ENCODE assay signal across 12 cellular contexts in the genomic region with DNA sequence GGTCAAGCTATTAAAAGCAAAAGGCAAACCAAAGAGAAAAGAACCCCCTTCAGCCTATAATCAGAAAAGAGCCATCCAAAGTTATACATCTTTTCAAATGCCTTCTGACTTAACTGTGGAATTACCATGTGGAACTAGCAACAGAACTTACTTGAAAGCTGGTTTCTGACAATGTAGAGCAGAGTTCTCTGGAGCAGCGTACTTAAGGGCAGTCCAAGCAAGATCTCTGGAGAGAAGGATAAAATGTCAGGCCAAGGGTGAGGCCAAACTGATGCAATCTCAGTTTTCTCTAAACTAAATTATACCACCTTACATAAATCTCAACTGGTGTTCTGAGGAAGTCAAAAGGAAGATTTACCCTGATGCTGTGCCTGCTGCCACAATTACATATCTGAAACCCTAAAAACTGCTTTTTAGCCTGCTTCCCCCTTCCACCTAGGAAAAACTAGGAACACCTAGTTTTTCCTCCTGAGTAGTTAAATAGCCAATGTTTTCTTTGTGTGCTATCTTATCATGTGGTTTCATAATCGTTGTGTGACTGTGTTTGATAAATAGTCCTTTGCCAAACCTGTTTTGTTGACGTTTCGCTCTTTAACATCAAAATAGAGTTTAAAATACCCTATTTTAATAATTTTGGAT. TPM values are rescaled to one million over a fixed set of nuclear protein-coding genes. Genes with fewer than 3 reads are reported as not detected.
DNase-seq lines count a peak whose midpoint lies in the region; ATAC-seq and TF ChIP-seq lines count a peak whose summit lies in the region.
"Had no signal": no experiment of that assay in that cellular context is flagged by ENCODE, and none has a peak within 500 bp of the region (broad histone marks: within the 10 kb centered on the region; RNA-seq: fewer than 3 reads in every experiment).

No MANE protein-coding gene starts in this region.

- H3K9me3 ChIP-seq in body of pancreas (no peaks in the 10 kb centered on the region), liver (ENCODE audit: control insufficient read depth in 4 of 4, low read length in 3 of 4) (no peaks in the 10 kb centered on the region)

- no peak for TF ChIP-seq CTCF in body of pancreas (IDR thresholded peaks at IDR 0.05)
- TF ChIP-seq CTCF in liver (IDR thresholded peaks at IDR 0.05; ENCODE audit: low read depth, low read length, missing input control) = no peak

- TF ChIP-seq POLR2A in body of pancreas (IDR thresholded peaks at IDR 0.05) = no peak

- no peak for DNase-seq in stimulated activated naive CD8-positive, alpha-beta T cell treated with anti-CD3 and anti-CD28 coated beads, Interleukin-15, amount 100 ng/mL, for 72 hours
- no peak for DNase-seq in body of pancreas
- DNase-seq in NCI-H187 treated with DMSO at 0.1 percent for 48 hours (lab: John Stamatoyannopoulos, UW) = no peak
- DNase-seq in islet precursor cell = no peak
- DNase-seq in NCI-H748 (lab: John Stamatoyannopoulos, UW; ENCODE audit: unreplicated experiment) = no peak
- DNase-seq: activated CD4-positive, alpha-beta T cell treated with anti-CD3 and anti-CD28 coated beads for 4 hours; brain microvascular endothelial cell; hypothalamus had no signal

- peak overlapping the region; percentile 44 to 70 for H3K9ac ChIP-seq in liver (ENCODE audit: low read depth in 1 of 2, low read length in 2 of 2)

- peak overlapping the region; percentile 77 for H3K27ac Mint-ChIP-seq in stimulated activated naive CD8-positive, alpha-beta T cell treated with anti-CD3 and anti-CD28 coated beads, Interleukin-15, Interleukin-2, amounts not matched to agents 100 ng/mL and 50 ng/mL, for 24 hours
- H3K27ac Mint-ChIP-seq in stimulated activated naive CD8-positive, alpha-beta T cell treated with anti-CD3 and anti-CD28 coated beads, Interleukin-15, amount 100 ng/mL, for 72 hours = no peak overlapping the region

- no peaks in the 10 kb centered on the region for H3K9me3 Mint-ChIP-seq in stimulated activated naive CD8-positive, alpha-beta T cell treated with anti-CD3 and anti-CD28 coated beads, Interleukin-15, Interleukin-2, amounts not matched to agents 100 ng/mL and 50 ng/mL, for 24 hours
- no peaks in the 10 kb centered on the region for H3K9me3 Mint-ChIP-seq in stimulated activated naive CD8-positive, alpha-beta T cell treated with anti-CD3 and anti-CD28 coated beads, Interleukin-15, amount 100 ng/mL, for 72 hours
- H3K9me3 Mint-ChIP-seq: neural crest cell had no signal

- no peak for TF ChIP-seq RAD21 in liver (IDR thresholded peaks at IDR 0.05)

- ATAC-seq in stimulated activated naive CD8-positive, alpha-beta T cell treated with anti-CD3 and anti-CD28 coated beads, Interleukin-15, amount 100 ng/mL, for 72 hours = no peak
- ATAC-seq in body of pancreas = peak; percentile 58
- ATAC-seq in HG03159 (IDR thresholded peaks at IDR 0.05; ENCODE audit: unreplicated experiment) = no peak

- H3K27me3 Mint-ChIP-seq in stimulated activated naive CD8-positive, alpha-beta T cell treated with anti-CD3 and anti-CD28 coated beads, Interleukin-15, Interleukin-2, amounts not matched to agents 100 ng/mL and 50 ng/mL, for 24 hours = no peaks in the 10 kb centered on the region
- H3K27me3 Mint-ChIP-seq in stimulated activated naive CD8-positive, alpha-beta T cell treated with anti-CD3 and anti-CD28 coated beads, Interleukin-15, amount 100 ng/mL, for 72 hours = no peaks in the 10 kb centered on the region

- H3K4me1 Mint-ChIP-seq in stimulated activated naive CD8-positive, alpha-beta T cell treated with anti-CD3 and anti-CD28 coated beads, Interleukin-15, Interleukin-2, amounts not matched to agents 100 ng/mL and 50 ng/mL, for 24 hours (ENCODE audit: low read depth) = peaks cover 50% of the 10 kb centered on the region
- peaks cover 55% of the 10 kb centered on the region for H3K4me1 Mint-ChIP-seq in stimulated activated naive CD8-positive, alpha-beta T cell treated with anti-CD3 and anti-CD28 coated beads, Interleukin-15, amount 100 ng/mL, for 72 hours

- H3K27me3 ChIP-seq in body of pancreas (no peaks in the 10 kb centered on the region), liver (ENCODE audit: control insufficient read depth in 4 of 4, insufficient read depth in 4 of 4, low read length in 3 of 4) (no peaks in the 10 kb centered on the region)
- H3K27me3 ChIP-seq: brain microvascular endothelial cell had no signal

- peaks cover 90% of the 10 kb centered on the region for H3K4me1 ChIP-seq in body of pancreas
- peaks cover 12 to 86% (median 57%) of the 10 kb centered on the region in 4 donors for H3K4me1 ChIP-seq in liver (ENCODE audit: control insufficient read depth in 4 of 4, insufficient read depth in 4 of 4, low read length in 3 of 4)

- peak overlapping the region; percentile 5 to 68 (median 57) for H3K27ac ChIP-seq in body of pancreas
- H3K27ac ChIP-seq in liver (ENCODE audit: low read depth in 1 of 2, low read length in 2 of 2) = peak overlapping the region; percentile 66 to 72
- H3K27ac ChIP-seq: brain microvascular endothelial cell had no signal

- no peaks in the 10 kb centered on the region for H3K36me3 ChIP-seq in body of pancreas (replicated peaks in 1 of 2; ENCODE audit: insufficient read depth in 1 of 2, low read depth in 2 of 2)
- no peaks in the 10 kb centered on the region for H3K36me3 ChIP-seq in liver (ENCODE audit: control insufficient read depth in 4 of 4, insufficient read depth in 3 of 4, low read depth in 1 of 4, low read length in 3 of 4)

- H3K4me3 Mint-ChIP-seq in stimulated activated naive CD8-positive, alpha-beta T cell treated with anti-CD3 and anti-CD28 coated beads, Interleukin-15, Interleukin-2, amounts not matched to agents 100 ng/mL and 50 ng/mL, for 24 hours = no peak overlapping the region
- H3K4me3 Mint-ChIP-seq in stimulated activated naive CD8-positive, alpha-beta T cell treated with anti-CD3 and anti-CD28 coated beads, Interleukin-15, amount 100 ng/mL, for 72 hours = no peak overlapping the region
- H3K4me3 Mint-ChIP-seq: neural crest cell had no signal

- peaks cover 57% of the 10 kb centered on the region for H3K36me3 Mint-ChIP-seq in stimulated activated naive CD8-positive, alpha-beta T cell treated with anti-CD3 and anti-CD28 coated beads, Interleukin-15, Interleukin-2, amounts not matched to agents 100 ng/mL and 50 ng/mL, for 24 hours (ENCODE audit: low read depth)

- H3K4me3 ChIP-seq in body of pancreas (no peak overlapping the region), liver (ENCODE audit: low read depth in 1 of 3, low read length in 3 of 3) (peak overlapping the region in 2 of 3 donors; percentile 3 to 38)

- WGBS in body of pancreas, 2 donors = 11 to 16% methylated on average over 4 of the region's 4 CpGs
- WGBS in liver = 18% methylated on average over 4 of the region's 4 CpGs

- intact Hi-C loops in body of pancreas (cut with DNase I) = no loop called here

TF ChIP-seq in liver, 16 proteins besides CTCF, POLR2A, EP300 and RAD21:
- TF ChIP-seq JUND (IDR thresholded peaks at IDR 0.05) = peak in 1 of 2 donors; percentile 36
- peak; percentile 11 to 23 for TF ChIP-seq RXRA (IDR thresholded peaks at IDR 0.05)
- TF ChIP-seq, protein P1, sequence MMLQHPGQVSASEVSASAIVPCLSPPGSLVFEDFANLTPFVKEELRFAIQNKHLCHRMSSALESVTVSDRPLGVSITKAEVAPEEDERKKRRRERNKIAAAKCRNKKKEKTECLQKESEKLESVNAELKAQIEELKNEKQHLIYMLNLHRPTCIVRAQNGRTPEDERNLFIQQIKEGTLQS (IDR thresholded peaks at IDR 0.05) = no peak
- TF ChIP-seq FOXA2 (IDR thresholded peaks at IDR 0.05) = no peak
- peak; percentile 16 for TF ChIP-seq SP1 (IDR thresholded peaks at IDR 0.05)
- no peak for TF ChIP-seq HNF4G (IDR thresholded peaks at IDR 0.05)
- peak in 1 of 2 donors; percentile 20 for TF ChIP-seq EGR1 (IDR thresholded peaks at IDR 0.05; ENCODE audit: low read depth in 2 of 2)
- peak; percentile 31 to 40 for TF ChIP-seq HNF4A (conservative IDR thresholded peaks at IDR 0.05)
- TF ChIP-seq, protein P2, sequence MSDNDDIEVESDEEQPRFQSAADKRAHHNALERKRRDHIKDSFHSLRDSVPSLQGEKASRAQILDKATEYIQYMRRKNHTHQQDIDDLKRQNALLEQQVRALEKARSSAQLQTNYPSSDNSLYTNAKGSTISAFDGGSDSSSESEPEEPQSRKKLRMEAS (IDR thresholded peaks at IDR 0.05) = peak; percentile 45
- TF ChIP-seq TAF1 (conservative IDR thresholded peaks at IDR 0.05) = peak; percentile 52
TF ChIP-seq in liver: peak in this region for 7.

RNA-seq across cellular contexts. Expression of a gene that starts 28.0 kb away (rescaled TPM):
- total RNA-seq in body of pancreas (10 to 100 TPM; 26.5 to 30.0 TPM), liver (10 to 100 TPM; 21.7 to 40.9 TPM)
- polyA plus RNA-seq in liver = 10 to 100 TPM in 1 of 2 donors, 1 to 10 TPM in 1; 8.6 to 13.4 TPM

Comparison
In these comparisons a context has a peak if more than half of its experiments do, and no peak if none do; other contexts are left out.
1. H3K4me3 ChIP-seq: peak in liver (2 of 3); none in body of pancreas (0 of 2).